Comparison of ENCODE assay signal across 11 cellular contexts in the genomic region with DNA sequence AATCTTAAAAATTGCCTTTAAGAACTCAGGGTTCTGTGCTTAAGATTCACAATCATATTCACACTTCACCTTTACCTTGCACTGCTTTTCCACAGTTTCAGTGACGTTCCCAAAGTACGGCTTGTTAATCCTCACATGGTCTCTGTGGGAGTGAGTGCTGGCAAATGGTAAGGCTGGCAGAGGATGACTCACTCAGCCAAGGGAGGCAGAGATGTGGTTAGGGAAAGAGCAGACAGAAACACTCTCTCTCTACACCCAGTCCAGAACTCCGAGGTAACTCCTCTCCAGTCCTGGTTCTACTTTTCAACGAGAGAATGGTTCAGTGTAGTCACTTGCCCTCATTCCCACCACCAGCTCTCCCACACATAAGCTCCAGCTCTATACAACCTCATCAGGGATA. TPM values are rescaled to one million over a fixed set of nuclear protein-coding genes. Genes with fewer than 3 reads are reported as not detected.
DNase-seq lines count a peak whose midpoint lies in the region; ATAC-seq and TF ChIP-seq lines count a peak whose summit lies in the region.
"Had no signal": no experiment of that assay in that cellular context is flagged by ENCODE, and none has a peak within 500 bp of the region (broad histone marks: within the 10 kb centered on the region; RNA-seq: fewer than 3 reads in every experiment).

No MANE protein-coding gene starts in this region.

- no peak overlapping the region for H3K18ac ChIP-seq in neuronal stem cell (ENCODE audit: low read length)

- H4K20me1 ChIP-seq in PC-3 (ENCODE audit: low read length), result no peaks in the 10 kb centered on the region

- CTCF ChIA-PET in PC-3 (lab: Charles Lee), result no interaction called here

- H3K14ac ChIP-seq in neuronal stem cell (ENCODE audit: low read length), result no peak overlapping the region

- ATAC-seq in PC-3 (peak; percentile 91), HG03039 (IDR thresholded peaks at IDR 0.05; ENCODE audit: unreplicated experiment) (no peak), HG02870 (IDR thresholded peaks at IDR 0.05; ENCODE audit: unreplicated experiment) (no peak), left ventricle myocardium superior (no peak)
- ATAC-seq in naive thymus-derived CD8-positive, alpha-beta T cell, result no peak

- POLR2A ChIA-PET in PC-3 (lab: Charles Lee; ENCODE audit: unreplicated experiment), result no interaction called here
- POLR2A ChIA-PET in naive thymus-derived CD8-positive, alpha-beta T cell (lab: Charles Lee), result no interaction called here

- H2AFZ ChIP-seq in PC-3 (ENCODE audit: low read length), result peak overlapping the region; percentile 37
- no peak overlapping the region for H2AFZ ChIP-seq in neuronal stem cell (ENCODE audit: low read length)

- peaks cover 12% of the 10 kb centered on the region for H3K4me1 ChIP-seq in PC-3 (ENCODE audit: insufficient read depth, low read length)
- H3K4me1 ChIP-seq in neuronal stem cell (ENCODE audit: control insufficient read depth in 2 of 2, insufficient read depth in 1 of 2, low read depth in 1 of 2, low read length in 2 of 2), result peaks cover 0 to 18% of the 10 kb centered on the region in 2 donors

- no peaks in the 10 kb centered on the region for H3K27me3 Mint-ChIP-seq in naive thymus-derived CD8-positive, alpha-beta T cell

- H3K4me2 ChIP-seq in PC-3 (ENCODE audit: low read length) (peak overlapping the region; percentile 53), neuronal stem cell (ENCODE audit: insufficient read depth, low read length, poor library complexity, severe bottlenecking) (no peak overlapping the region)

- peaks cover 5 to 89% (median 24%) of the 10 kb centered on the region in 3 donors for H3K36me3 Mint-ChIP-seq in naive thymus-derived CD8-positive, alpha-beta T cell

- H4K91ac ChIP-seq in neuronal stem cell (ENCODE audit: low read depth, low read length, poor library complexity), result no peak overlapping the region

- peak; percentile 86 for DNase-seq in Daoy (ENCODE audit: low read depth)
- DNase-seq in PC-3, result peak; percentile 60
- peak; percentile 53 to 61 for DNase-seq in cardiac fibroblast (ENCODE audit: low read depth in 2 of 2)
- DNase-seq in naive thymus-derived CD8-positive, alpha-beta T cell, result no peak
- no peak for DNase-seq in neuronal stem cell (ENCODE audit: low spot score)
- DNase-seq in left ventricle myocardium superior, result no peak
- DNase-seq: NCI-H146, nephron progenitor cell had no signal

- H3K27me3 ChIP-seq in PC-3 (ENCODE audit: low read length) (peaks cover 4% of the 10 kb centered on the region; the same call in 1 of the 2 replicates), neuronal stem cell (ENCODE audit: control insufficient read depth in 3 of 3, insufficient read depth in 3 of 3, low read depth in 1 of 3, low read length in 3 of 3) (no peaks in the 10 kb centered on the region)

- H3K4me1 Mint-ChIP-seq in naive thymus-derived CD8-positive, alpha-beta T cell, result peaks cover 63 to 96% (median 94%) of the 10 kb centered on the region in 4 donors

- H2BK12ac ChIP-seq in neuronal stem cell (ENCODE audit: low read length), result no peak overlapping the region

- H2BK5ac ChIP-seq in neuronal stem cell (ENCODE audit: low read length), result no peak overlapping the region

- no peaks in the 10 kb centered on the region for H3K9me2 ChIP-seq in PC-3 (replicated peaks; ENCODE audit: low read length)

- H3K9me3 ChIP-seq in PC-3 (ENCODE audit: low read length) (no peaks in the 10 kb centered on the region), neuronal stem cell (replicated peaks in 1 of 2; ENCODE audit: control insufficient read depth in 2 of 2, insufficient read depth in 1 of 2, low read depth in 1 of 2, low read length in 2 of 2) (no peaks in the 10 kb centered on the region)

- no peak overlapping the region for H2AK5ac ChIP-seq in neuronal stem cell (ENCODE audit: low read depth, low read length)

- WGBS in neuronal stem cell (ENCODE audit: extremely low coverage in 2 of 2, insufficient read length in 2 of 2, insufficient replicate concordance in 1 of 2), 2 donors, result no CpG with 5 or more reads among the region's 4 CpGs

- H3K79me1 ChIP-seq in neuronal stem cell (ENCODE audit: low read depth, low read length), result no peaks in the 10 kb centered on the region

- H3K36me3 ChIP-seq in PC-3 (ENCODE audit: low read depth, low read length) (no peaks in the 10 kb centered on the region), neuronal stem cell (replicated peaks in 1 of 2; ENCODE audit: control insufficient read depth in 2 of 2, insufficient read depth in 2 of 2, low read length in 2 of 2) (no peaks in the 10 kb centered on the region)

- peak overlapping the region in 3 of 10 donors; percentile 0 to 53 (median 3) for H3K4me3 Mint-ChIP-seq in naive thymus-derived CD8-positive, alpha-beta T cell
- H3K4me3 Mint-ChIP-seq: nephron progenitor cell had no signal

- no TSS peak for BruUV-seq in PC-3 (replicated peaks; lab: Mats Ljungman, UMichigan)

- intact Hi-C loops in PC-3 (cut with micrococcal nuclease), result no loop called here
- intact Hi-C loops in left ventricle myocardium superior (cut with micrococcal nuclease), result no loop called here

- H3K4me3 ChIP-seq in PC-3 (ENCODE audit: low read length) (no peak overlapping the region), cardiac fibroblast (replicated peaks in 1 of 2; ENCODE audit: low read depth in 2 of 2, low read length in 2 of 2) (no peak overlapping the region), neuronal stem cell (ENCODE audit: low read length in 2 of 2) (no peak overlapping the region)
- H3K4me3 ChIP-seq: SK-N-MC had no signal

- H3K23ac ChIP-seq in neuronal stem cell (ENCODE audit: low read depth, low read length, poor library complexity), result no peak overlapping the region

- no peaks in the 10 kb centered on the region for H3K9me3 Mint-ChIP-seq in naive thymus-derived CD8-positive, alpha-beta T cell
- H3K9me3 Mint-ChIP-seq: nephron progenitor cell had no signal

- TF ChIP-seq CTCF in PC-3 (conservative IDR thresholded peaks at IDR 0.05; ENCODE audit: low read depth, low read length) (no peak), cardiac fibroblast (IDR thresholded peaks at IDR 0.05; ENCODE audit: low read depth, low read length) (no peak)

- H3F3A ChIP-seq in PC-3 (ENCODE audit: low read length, unreplicated experiment), result no peaks in the 10 kb centered on the region

- no peak overlapping the region for H3K27ac ChIP-seq in PC-3 (ENCODE audit: low read length)
- H3K27ac ChIP-seq in neuronal stem cell (replicated peaks; ENCODE audit: low read length), result no peak overlapping the region
- H3K27ac ChIP-seq: SK-N-MC had no signal

- H4K8ac ChIP-seq in neuronal stem cell (ENCODE audit: low read depth, low read length), result no peak overlapping the region

- no peak overlapping the region for H2BK15ac ChIP-seq in neuronal stem cell (ENCODE audit: low read length)

- H2BK120ac ChIP-seq in neuronal stem cell (ENCODE audit: low read depth, low read length), result no peak overlapping the region

- no peaks in the 10 kb centered on the region for H3K79me2 ChIP-seq in PC-3 (ENCODE audit: low read length)

- peak overlapping the region; percentile 26 to 91 (median 84) for H3K27ac Mint-ChIP-seq in naive thymus-derived CD8-positive, alpha-beta T cell
- H3K27ac Mint-ChIP-seq: nephron progenitor cell had no signal

- H3K9ac ChIP-seq in PC-3 (ENCODE audit: low read length) (no peak overlapping the region), neuronal stem cell (ENCODE audit: low read depth, low read length, poor library complexity) (no peak overlapping the region)

- no peak overlapping the region for H3K4ac ChIP-seq in neuronal stem cell (ENCODE audit: low read length)

RNA-seq across cellular contexts. Expression of a gene that starts 33.1 kb away (rescaled TPM):
- 1.1 and 1.6 TPM in 2 replicates for total RNA-seq in Daoy (2014; rRNA removed; shearing (Covaris generic))
- not detected in 2 replicates for total RNA-seq in PC-3 (2014; rRNA removed)
- total RNA-seq in naive thymus-derived CD8-positive, alpha-beta T cell, result 10 to 100 TPM; 83.7 to 88.5 TPM
- polyA plus RNA-seq in naive thymus-derived CD8-positive, alpha-beta T cell, result 10 to 100 TPM; 52.3 to 90.5 (median 73.4) TPM
- polyA plus RNA-seq in neuronal stem cell (2013, experiment 1 of 2), result 4.9 TPM
- 5.0 TPM for polyA plus RNA-seq in neuronal stem cell (2013, experiment 2 of 2)
- total RNA-seq in left ventricle myocardium superior, result 0.42 TPM

Comparison
In these comparisons a context has a peak if more than half of its experiments do, and no peak if none do; other contexts are left out.
1. DNase-seq: peak in Daoy (single experiment), PC-3 (single experiment) and cardiac fibroblast (2 of 2); none in naive thymus-derived CD8-positive, alpha-beta T cell (0 of 10), neuronal stem cell (single experiment) and left ventricle myocardium superior (single experiment).
2. RNA of a gene that starts 33.1 kb away (total RNA-seq): 83.7 to 88.5 TPM in naive thymus-derived CD8-positive, alpha-beta T cell; 1.1 to 1.6 TPM in Daoy, 0.42 TPM in left ventricle myocardium superior (single experiment) and not detected in PC-3; every median in the first group is over 10 times any median in the second.